8 cellular contexts compared by ENCODE assay signal in the genomic region with DNA sequence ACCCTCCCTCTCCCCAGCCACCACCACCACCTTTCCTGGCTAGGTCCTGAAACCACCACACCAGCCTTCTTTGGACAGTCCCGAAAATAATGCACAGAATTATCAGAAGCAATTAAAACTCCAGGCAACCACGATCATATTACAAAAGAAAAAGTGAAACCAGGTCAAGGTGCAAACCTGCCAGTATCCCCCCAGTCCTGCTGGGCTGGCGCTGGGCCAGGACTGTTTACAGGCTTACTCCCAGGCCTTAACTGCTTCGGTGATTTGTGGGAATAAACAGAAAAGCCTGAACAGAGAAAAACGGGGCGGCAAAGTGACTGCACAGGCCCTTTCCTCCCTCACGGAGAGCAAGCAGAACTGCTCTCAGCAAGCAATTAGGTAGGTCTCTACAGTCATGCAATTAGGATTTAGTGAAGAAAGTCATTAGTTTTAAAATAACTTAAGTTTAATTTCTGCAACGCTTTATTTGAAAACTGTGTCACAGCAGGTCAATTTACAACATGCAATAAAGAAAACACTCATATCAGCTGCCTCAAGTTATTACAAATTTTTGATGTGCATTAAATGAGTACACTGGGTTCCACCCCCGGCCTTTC. TPM values are rescaled to one million over a fixed set of nuclear protein-coding genes. Genes with fewer than 3 reads are reported as not detected.
A peak's percentile ranks its signal among the peaks of the same experiment; 100 is the strongest.
DNase-seq lines count a peak whose midpoint lies in the region; ATAC-seq, FAIRE-seq and TF ChIP-seq lines count a peak whose summit lies in the region.

No MANE protein-coding gene starts in this region.

- H3K4me3 ChIP-seq in GM12864 (ENCODE audit: low read depth, low read length), result peak overlapping the region; percentile 50

- H3K36me3 Mint-ChIP-seq in activated T-helper 2 cell treated with anti-CD3 and anti-CD28 coated beads, Interferon-gamma antibody, Interleukin-2, Interleukin-4, amounts not matched to agents 10 μg/mL and 5 μg/mL and 100 μg/mL, durations not matched to agents 14 hours and 24 hours and 36 hours (ENCODE audit: low read depth), result peaks cover 23% of the 10 kb centered on the region

- no peak for ATAC-seq in GM19397 (IDR thresholded peaks at IDR 0.05; ENCODE audit: unreplicated experiment)

- DNase-seq in GM12864 (ENCODE audit: low read depth) (no peak), NCI-H510A treated with DMSO at 0.1 percent for 48 hours (lab: John Stamatoyannopoulos, UW) (peak; percentile 53), germinal center (ENCODE audit: low spot score) (peak; percentile 20), posterior vena cava (ENCODE audit: low spot score) (peak; percentile 83), cortex of kidney (lab: John Stamatoyannopoulos, UW) (no peak), D721Med (ENCODE audit: insufficient read length, low spot score) (no peak)
- DNase-seq in activated T-helper 2 cell treated with anti-CD3 and anti-CD28 coated beads, Interferon-gamma antibody, Interleukin-2, Interleukin-4, amounts not matched to agents 10 μg/mL and 5 μg/mL and 100 μg/mL, durations not matched to agents 14 hours and 24 hours and 36 hours (ENCODE audit: low spot score), result peak; percentile 37

- peaks cover 4% of the 10 kb centered on the region for H3K27me3 Mint-ChIP-seq in activated T-helper 2 cell treated with anti-CD3 and anti-CD28 coated beads, Interferon-gamma antibody, Interleukin-2, Interleukin-4, amounts not matched to agents 10 μg/mL and 5 μg/mL and 100 μg/mL, durations not matched to agents 14 hours and 24 hours and 36 hours (ENCODE audit: low read depth)

- no peaks in the 10 kb centered on the region for H3K9me3 Mint-ChIP-seq in activated T-helper 2 cell treated with anti-CD3 and anti-CD28 coated beads, Interferon-gamma antibody, Interleukin-2, Interleukin-4, amounts not matched to agents 10 μg/mL and 5 μg/mL and 100 μg/mL, durations not matched to agents 14 hours and 24 hours and 36 hours

- H3K4me3 Mint-ChIP-seq in activated T-helper 2 cell treated with anti-CD3 and anti-CD28 coated beads, Interferon-gamma antibody, Interleukin-2, Interleukin-4, amounts not matched to agents 10 μg/mL and 5 μg/mL and 100 μg/mL, durations not matched to agents 14 hours and 24 hours and 36 hours (ENCODE audit: low read depth), result peak overlapping the region; percentile 90

- intact Hi-C loops in activated T-helper 2 cell treated with anti-CD3 and anti-CD28 coated beads, Interferon-gamma antibody, Interleukin-2, Interleukin-4, amounts not matched to agents 10 μg/mL and 5 μg/mL and 100 μg/mL, durations not matched to agents 14 hours and 24 hours and 36 hours (cut with micrococcal nuclease), result no loop called here
- intact Hi-C loops in posterior vena cava (cut with DNase I), result loop anchor here (10.0 kb wide), 2 partner anchors 255 to 485 kb away; no protein-coding TSS in a partner anchor

- FAIRE-seq in D721Med (lab: Jason Lieb, UNC), result no peak

- peak overlapping the region; percentile 70 for H3K27ac Mint-ChIP-seq in activated T-helper 2 cell treated with anti-CD3 and anti-CD28 coated beads, Interferon-gamma antibody, Interleukin-2, Interleukin-4, amounts not matched to agents 10 μg/mL and 5 μg/mL and 100 μg/mL, durations not matched to agents 14 hours and 24 hours and 36 hours

- peaks cover 35% of the 10 kb centered on the region for H3K4me1 Mint-ChIP-seq in activated T-helper 2 cell treated with anti-CD3 and anti-CD28 coated beads, Interferon-gamma antibody, Interleukin-2, Interleukin-4, amounts not matched to agents 10 μg/mL and 5 μg/mL and 100 μg/mL, durations not matched to agents 14 hours and 24 hours and 36 hours (ENCODE audit: low read depth)

- no peak for TF ChIP-seq CTCF in GM12864 (IDR thresholded peaks at IDR 0.05; ENCODE audit: low read depth, low read length, missing control alignments)
- no peak for TF ChIP-seq CTCF in D721Med (IDR thresholded peaks at IDR 0.05; ENCODE audit: insufficient read depth, missing control alignments)

RNA-seq across cellular contexts. Expression of gene HDAC4, which starts 1.3 kb away (rescaled TPM):
- total RNA-seq in activated T-helper 2 cell treated with anti-CD3 and anti-CD28 coated beads, Interferon-gamma antibody, Interleukin-2, Interleukin-4, amounts not matched to agents 10 μg/mL and 5 μg/mL and 100 μg/mL, durations not matched to agents 14 hours and 24 hours and 36 hours, result 44.8 and 55.3 TPM in 2 replicates
- 10 to 100 TPM; 47.6 to 66.9 TPM for total RNA-seq in posterior vena cava

Comparison
In these comparisons a context has a peak if more than half of its experiments do, and no peak if none do; other contexts are left out.
1. DNase-seq: peak in NCI-H510A treated with DMSO at 0.1 percent for 48 hours (single experiment), activated T-helper 2 cell treated with anti-CD3 and anti-CD28 coated beads, Interferon-gamma antibody, Interleukin-2, Interleukin-4, amounts not matched to agents 10 μg/mL and 5 μg/mL and 100 μg/mL, durations not matched to agents 14 hours and 24 hours and 36 hours (single experiment), germinal center (single experiment) and posterior vena cava (single experiment); none in GM12864 (single experiment), cortex of kidney (single experiment) and D721Med (single experiment).